19 cellular contexts compared by ENCODE assay signal in the genomic region with DNA sequence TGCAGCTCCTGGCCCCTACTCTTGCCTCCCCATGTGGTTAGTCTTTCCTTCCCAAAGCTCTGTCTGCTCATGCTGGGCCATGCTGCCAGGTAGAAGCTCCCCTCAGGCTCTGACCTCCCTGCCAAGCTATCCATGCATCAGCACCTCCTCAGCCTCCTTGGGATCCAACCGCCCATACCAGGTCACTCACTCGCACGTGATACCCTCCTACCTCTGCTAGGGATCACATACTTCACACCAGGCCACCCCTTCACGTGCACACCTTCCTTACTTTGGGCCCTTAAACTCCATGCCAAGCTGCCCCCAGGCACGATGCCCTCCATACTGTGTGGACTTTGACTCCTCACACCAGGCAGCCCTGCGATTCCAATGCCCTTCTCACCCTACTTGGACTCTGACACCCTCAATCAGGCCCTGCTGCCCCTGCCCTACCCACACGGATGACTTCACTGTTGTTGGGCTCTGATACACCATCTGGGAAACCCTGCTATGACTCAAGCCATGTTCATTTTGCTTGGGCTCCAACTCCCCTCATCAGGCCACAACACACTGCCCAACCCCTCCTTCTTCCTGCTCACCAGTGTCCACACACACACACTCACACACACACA. TPM values are rescaled to one million over a fixed set of nuclear protein-coding genes. Genes with fewer than 3 reads are reported as not detected.
DNase-seq lines count a peak whose midpoint lies in the region; ATAC-seq and TF ChIP-seq lines count a peak whose summit lies in the region.
"Had no signal": no experiment of that assay in that cellular context is flagged by ENCODE, and none has a peak within 500 bp of the region (broad histone marks: within the 10 kb centered on the region; RNA-seq: fewer than 3 reads in every experiment).

No MANE protein-coding gene starts in this region.

- DNase-seq in Calu3 (no peak), NCI-H460 (ENCODE audit: extremely low read depth, low read depth) (peak; percentile 32), epithelial cell of esophagus (ENCODE audit: low read depth) (peak; percentile 59), right lobe of liver (peak; percentile 43 to 66 (median 64)), HEK293T (ENCODE audit: extremely low spot score) (no peak), SKM-1 (lab: John Stamatoyannopoulos, UW; ENCODE audit: unreplicated experiment) (no peak), amniotic stem cell (lab: John Stamatoyannopoulos, UW) (no peak), DMS53 (lab: John Stamatoyannopoulos, UW) (no peak)
- DNase-seq: activated naive CD4-positive, alpha-beta T cell; cerebellar nuclear complex; DMS79; esophagus squamous epithelium; immature natural killer cell; NCI-H1436; retina; SIG-M5; stimulated activated CD4-positive, alpha-beta T cell treated with anti-CD3 and anti-CD28 coated beads, Interleukin-4, amount 100 ng/mL, for 4 hours; stimulated activated naive B cell treated with anti-CD40 and anti-IgM and Interleukin-4, amounts not matched to agents 10 μg/mL and 1 μg/mL and 100 μg/mL, for 72 hours had no signal

- H3K9me3 Mint-ChIP-seq in Calu3 (ENCODE audit: low read depth, unreplicated experiment): peaks cover 15% of the 10 kb centered on the region

- peaks cover 0 to 27% (median 12%) of the 10 kb centered on the region in 4 donors for H3K36me3 ChIP-seq in right lobe of liver

- no peak overlapping the region for H3K4me3 Mint-ChIP-seq in Calu3 (ENCODE audit: low read depth, unreplicated experiment)
- H3K4me3 Mint-ChIP-seq: IgD-negative memory B cell; immature natural killer cell; stimulated activated naive B cell treated with anti-CD40 and anti-IgM and Interleukin-4, amounts not matched to agents 10 μg/mL and 1 μg/mL and 100 μg/mL, for 72 hours had no signal

- 29% methylated on average over 3 of the region's 7 CpGs for WGBS in right lobe of liver (ENCODE audit: insufficient coverage, low coverage, low lambda C conversion rate, missing lambda C conversion rate)

- no peaks in the 10 kb centered on the region for H3K4me1 ChIP-seq in right lobe of liver
- H3K4me1 ChIP-seq: esophagus squamous epithelium had no signal

- BruUV-seq in Calu3 (replicated peaks; lab: Mats Ljungman, UMichigan): no TSS peak

- intact Hi-C loops in Calu3 (cut with micrococcal nuclease; ENCODE audit: unreplicated experiment) (no loop called here), right lobe of liver (cut with DNase I) (no loop called here)

- no peaks in the 10 kb centered on the region for H3K9me3 ChIP-seq in right lobe of liver

- TF ChIP-seq CTCF in Calu3 (IDR thresholded peaks at IDR 0.05; ENCODE audit: unreplicated experiment) (no peak), epithelial cell of esophagus (IDR thresholded peaks at IDR 0.05; ENCODE audit: insufficient read depth, low read depth, low read length, missing control alignments) (no peak), right lobe of liver (IDR thresholded peaks at IDR 0.05) (no peak)

- no peak overlapping the region for H3K27ac ChIP-seq in right lobe of liver
- H3K27ac ChIP-seq: esophagus squamous epithelium had no signal

- POLR2A ChIA-PET in HEK293T (lab: Yijun Ruan, JAX): no interaction called here

- H3K27me3 ChIP-seq in right lobe of liver: no peaks in the 10 kb centered on the region
- H3K27me3 ChIP-seq: esophagus squamous epithelium had no signal

- ATAC-seq in right lobe of liver: peak; percentile 64 to 79 (median 70)
- ATAC-seq: stimulated activated naive B cell treated with anti-CD40 and anti-IgM and Interleukin-4, amounts not matched to agents 10 μg/mL and 1 μg/mL and 100 μg/mL, for 72 hours had no signal

- peak overlapping the region; percentile 8 for H3K27ac Mint-ChIP-seq in Calu3 (ENCODE audit: unreplicated experiment)
- H3K27ac Mint-ChIP-seq: IgD-negative memory B cell; immature natural killer cell; stimulated activated naive B cell treated with anti-CD40 and anti-IgM and Interleukin-4, amounts not matched to agents 10 μg/mL and 1 μg/mL and 100 μg/mL, for 72 hours had no signal

- TF ChIP-seq POLR2A in right lobe of liver (IDR thresholded peaks at IDR 0.05): no peak

- H3K4me3 ChIP-seq in epithelial cell of esophagus (ENCODE audit: low read length) (no peak overlapping the region), right lobe of liver (no peak overlapping the region)
- H3K4me3 ChIP-seq: esophagus squamous epithelium had no signal

- CTCF ChIA-PET in Calu3 (lab: Charles Lee) (no interaction called here), HEK293T (lab: Yijun Ruan, JAX) (no interaction called here)

- no peaks in the 10 kb centered on the region for H3K27me3 Mint-ChIP-seq in Calu3 (ENCODE audit: unreplicated experiment)
- H3K27me3 Mint-ChIP-seq: IgD-negative memory B cell had no signal

- H3K36me3 Mint-ChIP-seq in Calu3 (ENCODE audit: insufficient read depth, unreplicated experiment): peaks cover 8% of the 10 kb centered on the region
- H3K36me3 Mint-ChIP-seq: IgD-negative memory B cell had no signal

- H3K4me1 Mint-ChIP-seq in Calu3 (ENCODE audit: low read depth, unreplicated experiment): no peaks in the 10 kb centered on the region
- H3K4me1 Mint-ChIP-seq: IgD-negative memory B cell; immature natural killer cell; stimulated activated naive B cell treated with anti-CD40 and anti-IgM and Interleukin-4, amounts not matched to agents 10 μg/mL and 1 μg/mL and 100 μg/mL, for 72 hours had no signal

TF ChIP-seq in HEK293T, 16 proteins besides CTCF, POLR2A, EP300 and RAD21:
- no peak for TF ChIP-seq PKNOX1 (IDR thresholded peaks at IDR 0.05)
- TF ChIP-seq FOXM1 (IDR thresholded peaks at IDR 0.05; ENCODE audit: borderline replicate concordance): no peak
- no peak for TF ChIP-seq LEF1 (IDR thresholded peaks at IDR 0.05; ENCODE audit: borderline replicate concordance)
- no peak for TF ChIP-seq FOXA1 (IDR thresholded peaks at IDR 0.05)
- TF ChIP-seq L3MBTL2 (conservative IDR thresholded peaks at IDR 0.05): no peak
- no peak for TF ChIP-seq CTBP1 (IDR thresholded peaks at IDR 0.05; ENCODE audit: borderline replicate concordance)

RNA-seq across cellular contexts. Expression of gene ZNF483, which starts 34.1 kb away (rescaled TPM):
- total RNA-seq in Calu3 (2022) (not detected in 2 replicates), right lobe of liver (1 to 10 TPM in 1 of 6 experiments, under 1 TPM in 5; 0.06 to 1.2 (median 0.37) TPM)
- total RNA-seq in NCI-H460 (2014; rRNA removed; shearing (Covaris generic)): 1.6 and 2.6 TPM in 2 replicates
- 1.1 and 2.4 TPM in 2 replicates for polyA plus RNA-seq in NCI-H460 (2014; cell fraction: nucleus; rRNA removed)

RNA-seq across cellular contexts. Expression of gene PTGR1, which starts 40.3 kb away (rescaled TPM):
- total RNA-seq in Calu3 (2022) (22.3 and 24.2 TPM in 2 replicates), right lobe of liver (1,000 to 10,000 TPM in 1 of 6 experiments, 100 to 1,000 TPM in 5; 477 to 1,242 (median 773) TPM)
- total RNA-seq in NCI-H460 (2014; rRNA removed; shearing (Covaris generic)): 328 and 351 TPM in 2 replicates
- 264 and 477 TPM in 2 replicates for polyA plus RNA-seq in NCI-H460 (2014; cell fraction: nucleus; rRNA removed)

Comparison
In these comparisons a context has a peak if more than half of its experiments do, and no peak if none do; other contexts are left out.
1. DNase-seq: peak in NCI-H460 (single experiment), epithelial cell of esophagus (single experiment) and right lobe of liver (3 of 3); none in Calu3 (single experiment), HEK293T (single experiment), SKM-1 (single experiment), amniotic stem cell (single experiment) and DMS53 (single experiment).
2. RNA of gene PTGR1, which starts 40.3 kb away (total RNA-seq): 477 to 1,242 TPM in right lobe of liver and 328 to 351 TPM in NCI-H460; 22.3 to 24.2 TPM in Calu3; every median in the first group is over 10 times any median in the second.